Comparison of ENCODE assay signal across 23 cellular contexts in genomic region chr11:9136731-9137130, GRCh38. TPM values are rescaled to one million over a fixed set of nuclear protein-coding genes. Genes with fewer than 3 reads are reported as not detected.
"Had no signal": no experiment of that assay in that cellular context is flagged by ENCODE, and none has a peak within 500 bp of the region (broad histone marks: within the 10 kb centered on the region; RNA-seq: fewer than 3 reads in every experiment).

No MANE protein-coding gene starts in this region.

- H3K36me3 ChIP-seq: breast epithelium, colonic mucosa had no signal

- H3K27ac Mint-ChIP-seq: activated CD4-positive, alpha-beta T cell treated with anti-CD3 and anti-CD28 coated beads, Interleukin-2, amount 10 ng/mL, durations not matched to agents 7 days and 5 days; activated CD8-positive, alpha-beta memory T cell treated with anti-CD3 and anti-CD28 coated beads, Interleukin-2, amount 10 ng/mL, durations not matched to agents 7 days and 5 days; activated CD8-positive, alpha-beta T cell treated with anti-CD3 and anti-CD28 coated beads for 36 hours; activated naive CD8-positive, alpha-beta T cell treated with anti-CD3 and anti-CD28 coated beads, Interleukin-2, amount 10 ng/mL, durations not matched to agents 7 days and 5 days; immature natural killer cell; natural killer cell; stimulated activated naive B cell treated with anti-CD40 and anti-IgM and Interleukin-4, amounts not matched to agents 10 μg/mL and 1 μg/mL and 100 μg/mL, for 72 hours had no signal

- H3K27me3 Mint-ChIP-seq: activated CD4-positive, alpha-beta T cell treated with anti-CD3 and anti-CD28 coated beads, Interleukin-2, amount 10 ng/mL, durations not matched to agents 7 days and 5 days; activated CD8-positive, alpha-beta memory T cell treated with anti-CD3 and anti-CD28 coated beads, Interleukin-2, amount 10 ng/mL, durations not matched to agents 7 days and 5 days; activated CD8-positive, alpha-beta T cell treated with anti-CD3 and anti-CD28 coated beads for 36 hours; activated naive CD8-positive, alpha-beta T cell treated with anti-CD3 and anti-CD28 coated beads, Interleukin-2, amount 10 ng/mL, durations not matched to agents 7 days and 5 days; stimulated activated naive B cell treated with anti-CD40 and anti-IgM and Interleukin-4, amounts not matched to agents 10 μg/mL and 1 μg/mL and 100 μg/mL, for 72 hours had no signal

- H3K4me3 Mint-ChIP-seq: activated CD4-positive, alpha-beta T cell treated with anti-CD3 and anti-CD28 coated beads, Interleukin-2, amount 10 ng/mL, durations not matched to agents 7 days and 5 days; activated CD8-positive, alpha-beta memory T cell treated with anti-CD3 and anti-CD28 coated beads, Interleukin-2, amount 10 ng/mL, durations not matched to agents 7 days and 5 days; activated CD8-positive, alpha-beta T cell treated with anti-CD3 and anti-CD28 coated beads for 36 hours; activated naive CD8-positive, alpha-beta T cell treated with anti-CD3 and anti-CD28 coated beads, Interleukin-2, amount 10 ng/mL, durations not matched to agents 7 days and 5 days; immature natural killer cell; natural killer cell; stimulated activated naive B cell treated with anti-CD40 and anti-IgM and Interleukin-4, amounts not matched to agents 10 μg/mL and 1 μg/mL and 100 μg/mL, for 72 hours had no signal

- H3K9me3 ChIP-seq: breast epithelium, colonic mucosa, esophagus muscularis mucosa, prostate gland had no signal

- DNase-seq: activated CD4-positive, alpha-beta T cell treated with anti-CD3 and anti-CD28 coated beads, Interleukin-2, amount 10 ng/mL, durations not matched to agents 7 days and 5 days; activated CD4-positive, CD25-positive, alpha-beta regulatory T cell treated with anti-CD3 and anti-CD28 coated beads, Interleukin-2, amount 50 U/mL, for 72 hours; activated CD8-positive, alpha-beta memory T cell treated with anti-CD3 and anti-CD28 coated beads, Interleukin-2, amount 10 ng/mL, durations not matched to agents 7 days and 5 days; activated CD8-positive, alpha-beta T cell treated with anti-CD3 and anti-CD28 coated beads for 36 hours; activated gamma-delta T cell treated with Interleukin-2 at 50 U/mL for 16 hours; activated naive CD8-positive, alpha-beta T cell treated with anti-CD3 and anti-CD28 coated beads, Interleukin-2, amount 10 ng/mL, durations not matched to agents 7 days and 5 days; activated T-cell treated with anti-CD3 and anti-CD28 coated beads for 4 hours; amniotic stem cell; colonic mucosa; glutamatergic neuron; immature natural killer cell; natural killer cell; stimulated activated CD4-positive, alpha-beta T cell treated with anti-CD3 and anti-CD28 coated beads, Interleukin-2, amount 100 ng/mL, for 48 hours; stimulated activated CD8-positive, alpha-beta memory T cell treated with anti-CD3 and anti-CD28 coated beads, Interleukin-4, amount 100 ng/mL, for 48 hours; stimulated activated naive B cell treated with anti-CD40 and anti-IgM and Interleukin-4, amounts not matched to agents 10 μg/mL and 1 μg/mL and 100 μg/mL, for 72 hours; WERI-Rb-1 had no signal

- H3K4me2 ChIP-seq: hepatocyte had no signal

- H3K4me1 ChIP-seq: colonic mucosa had no signal

- H2AFZ ChIP-seq: hepatocyte had no signal

- H3K9me3 Mint-ChIP-seq: activated CD4-positive, alpha-beta T cell treated with anti-CD3 and anti-CD28 coated beads, Interleukin-2, amount 10 ng/mL, durations not matched to agents 7 days and 5 days; activated CD8-positive, alpha-beta T cell treated with anti-CD3 and anti-CD28 coated beads for 36 hours; activated naive CD8-positive, alpha-beta T cell treated with anti-CD3 and anti-CD28 coated beads, Interleukin-2, amount 10 ng/mL, durations not matched to agents 7 days and 5 days; natural killer cell; stimulated activated naive B cell treated with anti-CD40 and anti-IgM and Interleukin-4, amounts not matched to agents 10 μg/mL and 1 μg/mL and 100 μg/mL, for 72 hours had no signal

- H3K27ac ChIP-seq: colonic mucosa, WERI-Rb-1 had no signal

- H3K36me3 Mint-ChIP-seq: activated CD8-positive, alpha-beta memory T cell treated with anti-CD3 and anti-CD28 coated beads, Interleukin-2, amount 10 ng/mL, durations not matched to agents 7 days and 5 days; natural killer cell had no signal

- H3K27me3 ChIP-seq: breast epithelium, colonic mucosa, esophagus muscularis mucosa, hepatocyte had no signal

- ATAC-seq: activated CD8-positive, alpha-beta T cell treated with anti-CD3 and anti-CD28 coated beads for 36 hours; left lobe of liver had no signal

- FAIRE-seq: frontal cortex had no signal

- H3K79me2 ChIP-seq: hepatocyte had no signal

- H3K4me3 ChIP-seq: breast epithelium, colonic mucosa, esophagus muscularis mucosa, hepatocyte, lung, prostate gland had no signal

RNA-seq across cellular contexts. Expression of gene SCUBE2, which starts 45.3 kb away (rescaled TPM):
- total RNA-seq: activated CD8-positive, alpha-beta memory T cell treated with anti-CD3 and anti-CD28 coated beads, Interleukin-2, amount 10 ng/mL, durations not matched to agents 7 days and 5 days; activated CD8-positive, alpha-beta T cell treated with anti-CD3 and anti-CD28 coated beads for 36 hours; activated naive CD8-positive, alpha-beta T cell treated with anti-CD3 and anti-CD28 coated beads, Interleukin-2, amount 10 ng/mL, durations not matched to agents 7 days and 5 days; natural killer cell had no signal
- polyA plus RNA-seq: immature natural killer cell had no signal
